In genomic region chr5:158064331-158065123, GRCh38 we compare ENCODE assay signal across 18 cellular contexts.
A peak's percentile ranks its signal among the peaks of the same experiment; 100 is the strongest.
DNase-seq lines count a peak whose midpoint lies in the region; ATAC-seq, FAIRE-seq and TF ChIP-seq lines count a peak whose summit lies in the region.
"Had no signal": no experiment of that assay in that cellular context is flagged by ENCODE, and none has a peak within 500 bp of the region (broad histone marks: within the 10 kb centered on the region; RNA-seq: fewer than 3 reads in every experiment).

No MANE protein-coding gene starts in this region.

- peak overlapping the region; percentile 82 for H3K27ac Mint-ChIP-seq in mesothelial cell of epicardium
- H3K27ac Mint-ChIP-seq: CD4-positive, alpha-beta T cell; H9; IgD-negative memory B cell had no signal

- H3K4me3 ChIP-seq in liver (ENCODE audit: low read depth in 1 of 3, low read length in 3 of 3), result no peak overlapping the region
- no peak overlapping the region for H3K4me3 ChIP-seq in HepG2 (replicated peaks in 1 of 3; ENCODE audit: insufficient read depth in 1 of 3, low read depth in 2 of 3, low read length in 3 of 3)
- no peak overlapping the region for H3K4me3 ChIP-seq in adrenal gland
- no peak overlapping the region for H3K4me3 ChIP-seq in mammary epithelial cell (replicated peaks in 1 of 3; ENCODE audit: insufficient read depth in 1 of 3, low read depth in 2 of 3, low read length in 3 of 3)
- H3K4me3 ChIP-seq in tibial artery, result no peak overlapping the region
- H3K4me3 ChIP-seq: GM12878 had no signal

- TF ChIP-seq RAD21 in liver (IDR thresholded peaks at IDR 0.05), result no peak
- no peak for TF ChIP-seq RAD21 in HepG2 (CRISPR knock-in tag; IDR thresholded peaks at IDR 0.05)

- CTCF ChIA-PET in HepG2 (lab: Yijun Ruan, JAX; ENCODE audit: low intra/inter-chr PET ratio, low total read pairs), result no interaction called here
- CTCF ChIA-PET in mammary epithelial cell (lab: Charles Lee; ENCODE audit: low non-redundant PET), result no interaction called here

- H3K9me3 ChIP-seq in liver (ENCODE audit: control insufficient read depth in 4 of 4, low read length in 3 of 4) (no peaks in the 10 kb centered on the region), HepG2 (ENCODE audit: low read length) (no peaks in the 10 kb centered on the region), adrenal gland (replicated peaks in 1 of 3) (no peaks in the 10 kb centered on the region), mammary epithelial cell (replicated peaks; ENCODE audit: insufficient read depth, low read length) (no peaks in the 10 kb centered on the region), tibial artery (no peaks in the 10 kb centered on the region)

- H3K36me3 ChIP-seq in liver (ENCODE audit: control insufficient read depth in 4 of 4, insufficient read depth in 3 of 4, low read depth in 1 of 4, low read length in 3 of 4) (no peaks in the 10 kb centered on the region), HepG2 (replicated peaks in 1 of 2; ENCODE audit: control insufficient read depth in 1 of 2, insufficient read depth in 2 of 2, low read length in 2 of 2) (no peaks in the 10 kb centered on the region), adrenal gland (replicated peaks in 1 of 2) (no peaks in the 10 kb centered on the region), mammary epithelial cell (ENCODE audit: insufficient read depth, low read length) (no peaks in the 10 kb centered on the region), tibial artery (no peaks in the 10 kb centered on the region)

- peaks cover 48% of the 10 kb centered on the region for H3K4me1 Mint-ChIP-seq in mesothelial cell of epicardium
- H3K4me1 Mint-ChIP-seq: IgD-negative memory B cell had no signal

- TF ChIP-seq POLR2A in HepG2 (IDR thresholded peaks at IDR 0.05; ENCODE audit: insufficient read depth in 1 of 2, low read depth in 2 of 2, low read length in 2 of 2) (no peak), adrenal gland (IDR thresholded peaks at IDR 0.05) (no peak)

- FAIRE-seq in HepG2 (lab: Jason Lieb, UNC), result no peak
- FAIRE-seq: GM12878, GM18507 had no signal

- BruUV-seq in HepG2 (replicated peaks; lab: Mats Ljungman, UMichigan) (no TSS peak), mammary epithelial cell (replicated peaks; lab: Mats Ljungman, UMichigan) (no TSS peak)

- POLR2A ChIA-PET in HepG2 (lab: Yijun Ruan, JAX), result no interaction called here

- H3K9ac ChIP-seq in liver (ENCODE audit: low read depth in 1 of 2, low read length in 2 of 2) (no peak overlapping the region), HepG2 (ENCODE audit: insufficient read depth, low read depth, low read length) (no peak overlapping the region), mammary epithelial cell (ENCODE audit: insufficient read depth, low read length) (no peak overlapping the region)

- H3K36me3 Mint-ChIP-seq in mesothelial cell of epicardium, result peaks cover 4% of the 10 kb centered on the region
- H3K36me3 Mint-ChIP-seq: IgD-negative memory B cell had no signal

- H3K27me3 ChIP-seq in liver (ENCODE audit: control insufficient read depth in 4 of 4, insufficient read depth in 4 of 4, low read length in 3 of 4) (no peaks in the 10 kb centered on the region), HepG2 (ENCODE audit: control insufficient read depth in 1 of 2, insufficient read depth in 2 of 2, low read length in 2 of 2) (no peaks in the 10 kb centered on the region), adrenal gland (no peaks in the 10 kb centered on the region), mammary epithelial cell (ENCODE audit: insufficient read depth, low read length) (no peaks in the 10 kb centered on the region), tibial artery (peaks cover 0 to 4% of the 10 kb centered on the region in 2 donors)

- no peak overlapping the region for H3K4me3 Mint-ChIP-seq in mesothelial cell of epicardium
- H3K4me3 Mint-ChIP-seq: CD4-positive, alpha-beta T cell; H9; IgD-negative memory B cell had no signal

- H3K4me2 ChIP-seq in HepG2 (ENCODE audit: low read depth, low read length) (no peak overlapping the region), mammary epithelial cell (ENCODE audit: insufficient read depth, low read depth, low read length) (no peak overlapping the region)

- H3K79me2 ChIP-seq in HepG2 (ENCODE audit: insufficient read depth, low read length) (no peaks in the 10 kb centered on the region), mammary epithelial cell (ENCODE audit: insufficient read depth, low read length) (no peaks in the 10 kb centered on the region)

- dilution Hi-C loops in mammary epithelial cell (cut with HindIII; ENCODE audit: low sequenced_read_pairs), result no loop called here

- H3K9me3 Mint-ChIP-seq in mesothelial cell of epicardium, result peaks cover 16% of the 10 kb centered on the region
- H3K9me3 Mint-ChIP-seq: CD4-positive, alpha-beta T cell; H9 had no signal

- ATAC-seq in HepG2 (no peak), GM19023 (IDR thresholded peaks at IDR 0.05; ENCODE audit: unreplicated experiment) (no peak)
- ATAC-seq: GM12878 had no signal

- intact Hi-C loops in HepG2 (cut with micrococcal nuclease; ENCODE audit: unreplicated experiment) (no loop called here), adrenal gland (cut with DNase I) (loop anchor here in 1 of 2 donors (5.0 kb wide), 1 partner anchor 82 kb away; no protein-coding TSS in a partner anchor), mammary epithelial cell (cut with micrococcal nuclease) (loop anchor here (10.0 kb wide), 1 partner anchor 300 kb away; no protein-coding TSS in a partner anchor), tibial artery (cut with DNase I; ENCODE audit: low total_unique reads) (no loop called here)

- DNase-seq in HepG2 (ENCODE audit: low spot score) (no peak), adrenal gland (peak in 5 of 7 donors; percentile 29 to 69 (median 47)), mesothelial cell of epicardium (ENCODE audit: low spot score in 2 of 2, unreplicated experiment in 2 of 2) (no peak), SW480 (ENCODE audit: low spot score) (no peak), mammary epithelial cell (no peak), tibial artery (no peak)
- DNase-seq: C1 segment of cervical spinal cord; Calu3; CD4-positive, alpha-beta T cell; DMS 273 treated with DMSO at 0.1 percent for 48 hours; GOT3; H9 had no signal

- TF ChIP-seq EP300 in HepG2 (IDR thresholded peaks at IDR 0.05; ENCODE audit: low read depth in 2 of 2, low read length in 2 of 2) (no peak), HepG2 (CRISPR knock-in tag; IDR thresholded peaks at IDR 0.05; ENCODE audit: borderline replicate concordance) (no peak)

- in situ Hi-C loops in HepG2 (cut with HindIII; ENCODE audit: extremely low pct_ligation_motif_present, low pct_unique_long_range_greater_than_20kb) (no loop called here), mammary epithelial cell (cut with MboI; ENCODE audit: low sequenced_read_pairs in 2 of 2) (no loop called here)

- H4K20me1 ChIP-seq in HepG2 (ENCODE audit: insufficient read depth, low read length) (no peaks in the 10 kb centered on the region), mammary epithelial cell (ENCODE audit: insufficient read depth, low read length) (no peaks in the 10 kb centered on the region)

- H3K4me1 ChIP-seq in liver (ENCODE audit: control insufficient read depth in 4 of 4, insufficient read depth in 4 of 4, low read length in 3 of 4), result peaks cover 0 to 10% (median 2%) of the 10 kb centered on the region in 4 donors
- no peaks in the 10 kb centered on the region for H3K4me1 ChIP-seq in HepG2 (ENCODE audit: insufficient read depth, low read length)
- peaks cover 6 to 40% of the 10 kb centered on the region in 2 donors for H3K4me1 ChIP-seq in adrenal gland (replicated peaks in 1 of 2)
- H3K4me1 ChIP-seq in mammary epithelial cell (ENCODE audit: insufficient read depth, low read length), result no peaks in the 10 kb centered on the region
- H3K4me1 ChIP-seq in tibial artery, result peaks cover 0 to 7% (median 0%) of the 10 kb centered on the region in 4 donors

- no peak overlapping the region for H3K27ac ChIP-seq in liver (ENCODE audit: low read depth in 1 of 2, low read length in 2 of 2)
- no peak overlapping the region for H3K27ac ChIP-seq in HepG2 (ENCODE audit: extremely low read length, insufficient read depth, low read length)
- peak overlapping the region in 4 of 5 donors; percentile 30 to 57 (median 50) for H3K27ac ChIP-seq in adrenal gland
- H3K27ac ChIP-seq in mammary epithelial cell (ENCODE audit: insufficient read depth, low read depth, low read length), result no peak overlapping the region
- H3K27ac ChIP-seq in tibial artery, result no peak overlapping the region
- H3K27ac ChIP-seq: 22Rv1 had no signal

- WGBS in liver, result 34% methylated on average over 5 of the region's 5 CpGs
- WGBS in HepG2 (ENCODE audit: low lambda C conversion rate), result 9% methylated on average over 5 of the region's 5 CpGs
- 32 to 46% (median 39%) methylated on average over 5 of the region's 5 CpGs for WGBS in adrenal gland, 4 donors
- WGBS in mammary epithelial cell (ENCODE audit: low coverage, missing lambda C conversion rate), result 73% methylated on average over 5 of the region's 5 CpGs

- H2AFZ ChIP-seq in HepG2 (ENCODE audit: low read length) (no peak overlapping the region), mammary epithelial cell (ENCODE audit: low read depth, low read length) (no peak overlapping the region)

- TF ChIP-seq CTCF in liver (IDR thresholded peaks at IDR 0.05; ENCODE audit: low read depth, low read length, missing input control) (no peak), HepG2 (CRISPR knock-in tag; IDR thresholded peaks at IDR 0.05) (no peak), adrenal gland (IDR thresholded peaks at IDR 0.05) (no peak), mesothelial cell of epicardium (IDR thresholded peaks at IDR 0.05; ENCODE audit: unreplicated experiment) (no peak), mammary epithelial cell (conservative IDR thresholded peaks at IDR 0.05 in 1 of 2, IDR thresholded peaks at IDR 0.05 in 1 of 2; ENCODE audit: extremely low read depth in 1 of 2, insufficient read depth in 1 of 2, low read depth in 1 of 2, low read length in 2 of 2) (no peak), tibial artery (IDR thresholded peaks at IDR 0.05) (no peak)

- H3K27me3 Mint-ChIP-seq in mesothelial cell of epicardium (ENCODE audit: low read depth), result no peaks in the 10 kb centered on the region

TF ChIP-seq in liver, 16 proteins besides CTCF, POLR2A, EP300 and RAD21 (continues in another document):
- TF ChIP-seq HNF4G (IDR thresholded peaks at IDR 0.05) (no peak), ATF3 (IDR thresholded peaks at IDR 0.05) (no peak), JUND (IDR thresholded peaks at IDR 0.05) (no peak), FOXA1 (IDR thresholded peaks at IDR 0.05) (no peak), YY1 (IDR thresholded peaks at IDR 0.05) (no peak)

Comparison
In these comparisons a context has a peak if more than half of its experiments do, and no peak if none do; other contexts are left out.
1. H3K27ac ChIP-seq: peak in adrenal gland (4 of 5); none in liver (0 of 2), HepG2 (single experiment), mammary epithelial cell (single experiment) and tibial artery (0 of 2).
2. DNase-seq: peak in adrenal gland (5 of 7); none in HepG2 (single experiment), mesothelial cell of epicardium (0 of 2), SW480 (single experiment), mammary epithelial cell (single experiment) and tibial artery (0 of 2).